In the genomic region with DNA sequence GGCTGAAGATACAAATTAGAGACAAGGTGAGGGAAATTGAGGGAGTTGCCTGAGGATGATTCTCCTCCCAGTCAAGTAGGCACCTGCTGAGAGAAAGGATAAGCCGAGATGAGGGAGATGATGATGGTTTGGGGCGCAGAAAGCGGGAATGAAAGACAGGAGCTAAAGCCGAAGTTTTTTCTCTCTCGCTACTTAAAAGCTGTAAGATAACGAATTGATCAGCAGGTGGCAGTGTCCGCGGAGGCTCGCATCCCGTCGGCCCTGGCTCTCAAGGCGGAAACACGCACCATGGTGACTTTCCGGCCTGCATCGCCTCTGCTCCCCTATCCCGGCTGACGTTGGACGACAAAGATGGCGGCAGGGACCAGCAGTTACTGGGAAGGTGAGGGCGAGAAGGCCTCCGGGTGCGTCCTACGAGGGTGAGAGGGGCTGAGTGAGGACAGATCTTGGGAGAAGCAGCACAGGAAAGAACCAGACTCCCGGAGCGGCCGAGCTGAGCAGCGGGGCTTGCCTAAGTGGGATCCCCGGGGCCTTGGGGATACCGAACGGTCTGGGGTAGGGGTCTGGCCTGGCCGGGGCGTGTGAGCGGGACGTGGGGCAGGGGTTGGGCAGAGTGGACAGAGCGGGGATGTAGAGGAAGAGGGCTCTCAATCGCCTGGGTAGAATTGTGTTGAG, we compare ENCODE assay signal across 1 cellular context.
A peak's percentile ranks its signal among the peaks of the same experiment; 100 is the strongest.
TF ChIP-seq lines count a peak whose summit lies in the region.

A gene (plus strand): TSS at position 326 of the 675 bp plus-strand sequence. CDS start 26 bp downstream, at position 352.

TF ChIP-seq in K562, 482 proteins besides CTCF, POLR2A, EP300 and RAD21 (continued from another document and continues in another):
- TF ChIP-seq, protein P1, sequence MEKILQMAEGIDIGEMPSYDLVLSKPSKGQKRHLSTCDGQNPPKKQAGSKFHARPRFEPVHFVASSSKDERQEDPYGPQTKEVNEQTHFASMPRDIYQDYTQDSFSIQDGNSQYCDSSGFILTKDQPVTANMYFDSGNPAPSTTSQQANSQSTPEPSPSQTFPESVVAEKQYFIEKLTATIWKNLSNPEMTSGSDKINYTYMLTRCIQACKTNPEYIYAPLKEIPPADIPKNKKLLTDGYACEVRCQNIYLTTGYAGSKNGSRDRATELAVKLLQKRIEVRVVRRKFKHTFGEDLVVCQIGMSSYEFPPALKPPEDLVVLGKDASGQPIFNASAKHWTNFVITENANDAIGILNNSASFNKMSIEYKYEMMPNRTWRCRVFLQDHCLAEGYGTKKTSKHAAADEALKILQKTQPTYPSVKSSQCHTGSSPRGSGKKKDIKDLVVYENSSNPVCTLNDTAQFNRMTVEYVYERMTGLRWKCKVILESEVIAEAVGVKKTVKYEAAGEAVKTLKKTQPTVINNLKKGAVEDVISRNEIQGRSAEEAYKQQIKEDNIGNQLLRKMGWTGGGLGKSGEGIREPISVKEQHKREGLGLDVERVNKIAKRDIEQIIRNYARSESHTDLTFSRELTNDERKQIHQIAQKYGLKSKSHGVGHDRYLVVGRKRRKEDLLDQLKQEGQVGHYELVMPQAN (IDR thresholded peaks at IDR 0.05; ENCODE audit: borderline replicate concordance), result peak; percentile 70; the same call in 1 of the 2 replicates
- peak; percentile 7; the same call in 1 of the 2 replicates for TF ChIP-seq DPF2 (IDR thresholded peaks at IDR 0.05)
- TF ChIP-seq WHSC1 (IDR thresholded peaks at IDR 0.05; ENCODE audit: low read length), result no peak
- no peak for TF ChIP-seq ZNF311 (CRISPR knock-in tag; IDR thresholded peaks at IDR 0.05)
- TF ChIP-seq FIP1L1 (IDR thresholded peaks at IDR 0.05; ENCODE audit: low read depth, low read length, poor library complexity, severe bottlenecking), result no peak
- no peak for TF ChIP-seq NFIX (CRISPR knock-in tag; IDR thresholded peaks at IDR 0.05; ENCODE audit: low read depth)
- no peak for TF ChIP-seq CBX3 (IDR thresholded peaks at IDR 0.05; ENCODE audit: borderline replicate concordance in 1 of 2, low read length in 2 of 2)
- TF ChIP-seq KAT2B (IDR thresholded peaks at IDR 0.05; ENCODE audit: low read depth, low read length), result no peak
- no peak for TF ChIP-seq ZNF830 (CRISPR knock-in tag; IDR thresholded peaks at IDR 0.05)
- no peak for TF ChIP-seq CBFA2T3 (IDR thresholded peaks at IDR 0.05)
- TF ChIP-seq, protein P2, sequence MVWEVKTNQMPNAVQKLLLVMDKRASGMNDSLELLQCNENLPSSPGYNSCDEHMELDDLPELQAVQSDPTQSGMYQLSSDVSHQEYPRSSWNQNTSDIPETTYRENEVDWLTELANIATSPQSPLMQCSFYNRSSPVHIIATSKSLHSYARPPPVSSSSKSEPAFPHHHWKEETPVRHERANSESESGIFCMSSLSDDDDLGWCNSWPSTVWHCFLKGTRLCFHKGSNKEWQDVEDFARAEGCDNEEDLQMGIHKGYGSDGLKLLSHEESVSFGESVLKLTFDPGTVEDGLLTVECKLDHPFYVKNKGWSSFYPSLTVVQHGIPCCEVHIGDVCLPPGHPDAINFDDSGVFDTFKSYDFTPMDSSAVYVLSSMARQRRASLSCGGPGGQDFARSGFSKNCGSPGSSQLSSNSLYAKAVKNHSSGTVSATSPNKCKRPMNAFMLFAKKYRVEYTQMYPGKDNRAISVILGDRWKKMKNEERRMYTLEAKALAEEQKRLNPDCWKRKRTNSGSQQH (CRISPR knock-in tag; IDR thresholded peaks at IDR 0.05), result peak; percentile 62; the same call in 1 of the 2 replicates
- TF ChIP-seq SRSF1 (IDR thresholded peaks at IDR 0.05; ENCODE audit: low read depth, low read length), result no peak
- peak; percentile 99 for TF ChIP-seq PHF8 (IDR thresholded peaks at IDR 0.05; ENCODE audit: borderline replicate concordance, low read length)
- no peak for TF ChIP-seq ZNF75A (CRISPR knock-in tag; IDR thresholded peaks at IDR 0.05)
- no peak for TF ChIP-seq ZNF507 (tag; conservative IDR thresholded peaks at IDR 0.05)
- TF ChIP-seq HIVEP1 (CRISPR knock-in tag; IDR thresholded peaks at IDR 0.05), result no peak
- no peak for TF ChIP-seq KAT7 (CRISPR knock-in tag; IDR thresholded peaks at IDR 0.05; ENCODE audit: borderline replicate concordance)
- no peak for TF ChIP-seq KLF16 (IDR thresholded peaks at IDR 0.05)
- TF ChIP-seq, protein P3, sequence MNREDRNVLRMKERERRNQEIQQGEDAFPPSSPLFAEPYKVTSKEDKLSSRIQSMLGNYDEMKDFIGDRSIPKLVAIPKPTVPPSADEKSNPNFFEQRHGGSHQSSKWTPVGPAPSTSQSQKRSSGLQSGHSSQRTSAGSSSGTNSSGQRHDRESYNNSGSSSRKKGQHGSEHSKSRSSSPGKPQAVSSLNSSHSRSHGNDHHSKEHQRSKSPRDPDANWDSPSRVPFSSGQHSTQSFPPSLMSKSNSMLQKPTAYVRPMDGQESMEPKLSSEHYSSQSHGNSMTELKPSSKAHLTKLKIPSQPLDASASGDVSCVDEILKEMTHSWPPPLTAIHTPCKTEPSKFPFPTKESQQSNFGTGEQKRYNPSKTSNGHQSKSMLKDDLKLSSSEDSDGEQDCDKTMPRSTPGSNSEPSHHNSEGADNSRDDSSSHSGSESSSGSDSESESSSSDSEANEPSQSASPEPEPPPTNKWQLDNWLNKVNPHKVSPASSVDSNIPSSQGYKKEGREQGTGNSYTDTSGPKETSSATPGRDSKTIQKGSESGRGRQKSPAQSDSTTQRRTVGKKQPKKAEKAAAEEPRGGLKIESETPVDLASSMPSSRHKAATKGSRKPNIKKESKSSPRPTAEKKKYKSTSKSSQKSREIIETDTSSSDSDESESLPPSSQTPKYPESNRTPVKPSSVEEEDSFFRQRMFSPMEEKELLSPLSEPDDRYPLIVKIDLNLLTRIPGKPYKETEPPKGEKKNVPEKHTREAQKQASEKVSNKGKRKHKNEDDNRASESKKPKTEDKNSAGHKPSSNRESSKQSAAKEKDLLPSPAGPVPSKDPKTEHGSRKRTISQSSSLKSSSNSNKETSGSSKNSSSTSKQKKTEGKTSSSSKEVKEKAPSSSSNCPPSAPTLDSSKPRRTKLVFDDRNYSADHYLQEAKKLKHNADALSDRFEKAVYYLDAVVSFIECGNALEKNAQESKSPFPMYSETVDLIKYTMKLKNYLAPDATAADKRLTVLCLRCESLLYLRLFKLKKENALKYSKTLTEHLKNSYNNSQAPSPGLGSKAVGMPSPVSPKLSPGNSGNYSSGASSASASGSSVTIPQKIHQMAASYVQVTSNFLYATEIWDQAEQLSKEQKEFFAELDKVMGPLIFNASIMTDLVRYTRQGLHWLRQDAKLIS (CRISPR knock-in tag; IDR thresholded peaks at IDR 0.05), result no peak
- no peak for TF ChIP-seq BDP1 (IDR thresholded peaks at IDR 0.05; ENCODE audit: insufficient read depth, insufficient read length)
- TF ChIP-seq RFX7 (CRISPR knock-in tag; IDR thresholded peaks at IDR 0.05), result no peak
- no peak for TF ChIP-seq MCM7 (IDR thresholded peaks at IDR 0.05)
- no peak for TF ChIP-seq ARID2 (IDR thresholded peaks at IDR 0.05)
- no peak for TF ChIP-seq ZNF551 (CRISPR knock-in tag; IDR thresholded peaks at IDR 0.05)
- TF ChIP-seq BACH1 (tag; IDR thresholded peaks at IDR 0.05), result no peak
- TF ChIP-seq SMAD2 (IDR thresholded peaks at IDR 0.05; ENCODE audit: low read depth, low read length), result no peak
- TF ChIP-seq ERF (CRISPR knock-in tag; IDR thresholded peaks at IDR 0.05), result no peak
- TF ChIP-seq RBM15 (IDR thresholded peaks at IDR 0.05; ENCODE audit: insufficient read depth, low read length), result no peak
- no peak for TF ChIP-seq GATA2 (CRISPR knock-in tag; IDR thresholded peaks at IDR 0.05)
- peak; percentile 83 for TF ChIP-seq RBBP5 (IDR thresholded peaks at IDR 0.05; ENCODE audit: borderline replicate concordance, insufficient read depth, low read length, poor library complexity, severe bottlenecking)
- no peak for TF ChIP-seq PHF21A (IDR thresholded peaks at IDR 0.05; ENCODE audit: borderline replicate concordance, low read depth)
- TF ChIP-seq ZNF324 (CRISPR knock-in tag; IDR thresholded peaks at IDR 0.05), result no peak
- TF ChIP-seq FUS (optimal IDR thresholded peaks at IDR 0.05; ENCODE audit: low read depth, low read length), result no peak
- TF ChIP-seq EP400 (IDR thresholded peaks at IDR 0.05), result peak; percentile 94
- TF ChIP-seq NONO (IDR thresholded peaks at IDR 0.05; ENCODE audit: low read depth in 2 of 2, low read length in 1 of 2), result no peak
- no peak for TF ChIP-seq RFX5 (IDR thresholded peaks at IDR 0.05; ENCODE audit: low read depth, low read length)
- peak; percentile 94 for TF ChIP-seq BRD4 (IDR thresholded peaks at IDR 0.05)
- TF ChIP-seq TEAD2 (tag; IDR thresholded peaks at IDR 0.05), result no peak
- 0 out of 2 replicates have a peak, but pooled peaks have one; percentile 13 for TF ChIP-seq L3MBTL2 (IDR thresholded peaks at IDR 0.05)
- no peak for TF ChIP-seq CEBPB (tag; IDR thresholded peaks at IDR 0.05)
- no peak for TF ChIP-seq HMG20A (CRISPR knock-in tag; conservative IDR thresholded peaks at IDR 0.05)
- no peak for TF ChIP-seq MCM5 (IDR thresholded peaks at IDR 0.05; ENCODE audit: low read depth)
- no peak for TF ChIP-seq NR2C2 (CRISPR knock-in tag; IDR thresholded peaks at IDR 0.05)
- no peak; the same call in 1 of the 2 replicates for TF ChIP-seq NR2C2 (tag; IDR thresholded peaks at IDR 0.05)
- peak; percentile 16; the same call in 1 of the 2 replicates for TF ChIP-seq TEAD4 (IDR thresholded peaks at IDR 0.05; ENCODE audit: low read length)
- TF ChIP-seq TEAD4 (CRISPR knock-in tag; IDR thresholded peaks at IDR 0.05; ENCODE audit: borderline replicate concordance), result no peak
- TF ChIP-seq ZNF133 (CRISPR knock-in tag; IDR thresholded peaks at IDR 0.05), result no peak
- TF ChIP-seq BRD9 (IDR thresholded peaks at IDR 0.05; ENCODE audit: low read depth, partially characterized antibody), result peak; percentile 51
- TF ChIP-seq ZNF780A (CRISPR knock-in tag; IDR thresholded peaks at IDR 0.05), result no peak
- TF ChIP-seq KHSRP (IDR thresholded peaks at IDR 0.05), result no peak
- TF ChIP-seq MTF1 (CRISPR knock-in tag; IDR thresholded peaks at IDR 0.05; ENCODE audit: borderline replicate concordance), result no peak
- TF ChIP-seq HLTF (IDR thresholded peaks at IDR 0.05), result peak; percentile 72; the same call in 1 of the 2 replicates
- no peak for TF ChIP-seq ZNF764 (CRISPR knock-in tag; IDR thresholded peaks at IDR 0.05; ENCODE audit: low read depth)
- TF ChIP-seq CCAR2 (IDR thresholded peaks at IDR 0.05; ENCODE audit: low read depth, low read length), result no peak
- TF ChIP-seq, protein P4, sequence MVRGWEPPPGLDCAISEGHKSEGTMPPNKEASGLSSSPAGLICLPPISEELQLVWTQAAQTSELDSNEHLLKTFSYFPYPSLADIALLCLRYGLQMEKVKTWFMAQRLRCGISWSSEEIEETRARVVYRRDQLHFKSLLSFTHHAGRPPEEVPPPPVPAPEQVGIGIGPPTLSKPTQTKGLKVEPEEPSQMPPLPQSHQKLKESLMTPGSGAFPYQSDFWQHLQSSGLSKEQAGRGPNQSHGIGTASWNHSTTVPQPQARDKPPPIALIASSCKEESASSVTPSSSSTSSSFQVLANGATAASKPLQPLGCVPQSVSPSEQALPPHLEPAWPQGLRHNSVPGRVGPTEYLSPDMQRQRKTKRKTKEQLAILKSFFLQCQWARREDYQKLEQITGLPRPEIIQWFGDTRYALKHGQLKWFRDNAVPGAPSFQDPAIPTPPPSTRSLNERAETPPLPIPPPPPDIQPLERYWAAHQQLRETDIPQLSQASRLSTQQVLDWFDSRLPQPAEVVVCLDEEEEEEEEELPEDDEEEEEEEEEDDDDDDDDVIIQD (CRISPR knock-in tag; IDR thresholded peaks at IDR 0.05), result no peak
- TF ChIP-seq, protein P5, sequence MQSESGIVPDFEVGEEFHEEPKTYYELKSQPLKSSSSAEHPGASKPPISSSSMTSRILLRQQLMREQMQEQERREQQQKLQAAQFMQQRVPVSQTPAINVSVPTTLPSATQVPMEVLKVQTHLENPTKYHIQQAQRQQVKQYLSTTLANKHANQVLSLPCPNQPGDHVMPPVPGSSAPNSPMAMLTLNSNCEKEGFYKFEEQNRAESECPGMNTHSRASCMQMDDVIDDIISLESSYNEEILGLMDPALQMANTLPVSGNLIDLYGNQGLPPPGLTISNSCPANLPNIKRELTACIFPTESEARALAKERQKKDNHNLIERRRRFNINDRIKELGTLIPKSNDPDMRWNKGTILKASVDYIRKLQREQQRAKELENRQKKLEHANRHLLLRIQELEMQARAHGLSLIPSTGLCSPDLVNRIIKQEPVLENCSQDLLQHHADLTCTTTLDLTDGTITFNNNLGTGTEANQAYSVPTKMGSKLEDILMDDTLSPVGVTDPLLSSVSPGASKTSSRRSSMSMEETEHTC (IDR thresholded peaks at IDR 0.05), result no peak
- TF ChIP-seq ZNF174 (CRISPR knock-in tag; IDR thresholded peaks at IDR 0.05), result no peak
- TF ChIP-seq ZNF274 (IDR thresholded peaks at IDR 0.05; ENCODE audit: borderline replicate concordance, low read depth, low read length), result no peak
- no peak for TF ChIP-seq PCBP2 (IDR thresholded peaks at IDR 0.05; ENCODE audit: low read depth, low read length, poor library complexity, severe bottlenecking)
- TF ChIP-seq CHD1 (IDR thresholded peaks at IDR 0.05; ENCODE audit: low read length), result peak; percentile 79
- no peak for TF ChIP-seq IRF2 (CRISPR knock-in tag; IDR thresholded peaks at IDR 0.05)
- no peak for TF ChIP-seq NFE2L1 (tag; IDR thresholded peaks at IDR 0.05; ENCODE audit: borderline replicate concordance, low read depth)
- TF ChIP-seq RNF2 (IDR thresholded peaks at IDR 0.05), result peak; percentile 23; the same call in 1 of the 2 replicates
- TF ChIP-seq ZNF707 (CRISPR knock-in tag; conservative IDR thresholded peaks at IDR 0.05), result no peak
- TF ChIP-seq ASH1L (IDR thresholded peaks at IDR 0.05; ENCODE audit: borderline replicate concordance, low read depth, partially characterized antibody), result no peak
- TF ChIP-seq ZNF699 (CRISPR knock-in tag; IDR thresholded peaks at IDR 0.05; ENCODE audit: insufficient replicate concordance), result no peak
- no peak for TF ChIP-seq ZFP30 (CRISPR knock-in tag; IDR thresholded peaks at IDR 0.05; ENCODE audit: borderline replicate concordance)
- no peak for TF ChIP-seq ZNF79 (CRISPR knock-in tag; IDR thresholded peaks at IDR 0.05; ENCODE audit: low read depth)
- no peak; the same call in 1 of the 2 replicates for TF ChIP-seq SMARCA5 (IDR thresholded peaks at IDR 0.05)
- TF ChIP-seq DMBX1 (CRISPR knock-in tag; IDR thresholded peaks at IDR 0.05; ENCODE audit: borderline replicate concordance), result no peak
- TF ChIP-seq, protein P6, sequence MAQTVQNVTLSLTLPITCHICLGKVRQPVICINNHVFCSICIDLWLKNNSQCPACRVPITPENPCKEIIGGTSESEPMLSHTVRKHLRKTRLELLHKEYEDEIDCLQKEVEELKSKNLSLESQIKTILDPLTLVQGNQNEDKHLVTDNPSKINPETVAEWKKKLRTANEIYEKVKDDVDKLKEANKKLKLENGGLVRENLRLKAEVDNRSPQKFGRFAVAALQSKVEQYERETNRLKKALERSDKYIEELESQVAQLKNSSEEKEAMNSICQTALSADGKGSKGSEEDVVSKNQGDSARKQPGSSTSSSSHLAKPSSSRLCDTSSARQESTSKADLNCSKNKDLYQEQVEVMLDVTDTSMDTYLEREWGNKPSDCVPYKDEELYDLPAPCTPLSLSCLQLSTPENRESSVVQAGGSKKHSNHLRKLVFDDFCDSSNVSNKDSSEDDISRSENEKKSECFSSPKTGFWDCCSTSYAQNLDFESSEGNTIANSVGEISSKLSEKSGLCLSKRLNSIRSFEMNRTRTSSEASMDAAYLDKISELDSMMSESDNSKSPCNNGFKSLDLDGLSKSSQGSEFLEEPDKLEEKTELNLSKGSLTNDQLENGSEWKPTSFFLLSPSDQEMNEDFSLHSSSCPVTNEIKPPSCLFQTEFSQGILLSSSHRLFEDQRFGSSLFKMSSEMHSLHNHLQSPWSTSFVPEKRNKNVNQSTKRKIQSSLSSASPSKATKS (CRISPR knock-in tag; IDR thresholded peaks at IDR 0.05), result no peak
- TF ChIP-seq NRF1 (conservative IDR thresholded peaks at IDR 0.05 in 1 of 2, IDR thresholded peaks at IDR 0.05 in 1 of 2), result peak in 1 of 2 experiments; percentile 37; a peak in 1 of 4 replicates
